23 cellular contexts compared by ENCODE assay signal in genomic region chr2:170339753-170340692, GRCh38.
DNase-seq lines count a peak whose midpoint lies in the region; ATAC-seq, FAIRE-seq and TF ChIP-seq lines count a peak whose summit lies in the region.
"Had no signal": no experiment of that assay in that cellular context is flagged by ENCODE, and none has a peak within 500 bp of the region (broad histone marks: within the 10 kb centered on the region; RNA-seq: fewer than 3 reads in every experiment).

No MANE protein-coding gene starts in this region.

- no peaks in the 10 kb centered on the region for H3K79me2 ChIP-seq in HepG2 (ENCODE audit: insufficient read depth, low read length)

- ATAC-seq in HepG2 (no peak), right lobe of liver (no peak), HG03469 (IDR thresholded peaks at IDR 0.05; ENCODE audit: unreplicated experiment) (no peak)
- ATAC-seq: esophagus mucosa, gastroesophageal sphincter, left lobe of liver had no signal

- H3K27ac ChIP-seq in HepG2 (ENCODE audit: extremely low read length, insufficient read depth, low read length) (no peak overlapping the region), right lobe of liver (no peak overlapping the region), dorsolateral prefrontal cortex (no peak overlapping the region)
- H3K27ac ChIP-seq: gastroesophageal sphincter, GM23248, suprapubic skin, vagina had no signal

- no TSS peak for BruUV-seq in HepG2 (replicated peaks; lab: Mats Ljungman, UMichigan)

- POLR2A ChIA-PET in HepG2 (lab: Yijun Ruan, JAX) = no interaction called here

- no peak for TF ChIP-seq RAD21 in HepG2 (CRISPR knock-in tag; IDR thresholded peaks at IDR 0.05)

- H3K36me3 ChIP-seq in HepG2 (replicated peaks in 1 of 2; ENCODE audit: control insufficient read depth in 1 of 2, insufficient read depth in 2 of 2, low read length in 2 of 2) (no peaks in the 10 kb centered on the region), right lobe of liver (no peaks in the 10 kb centered on the region), bronchial epithelial cell (ENCODE audit: control insufficient read depth, insufficient read depth, low read length) (no peaks in the 10 kb centered on the region)
- H3K36me3 ChIP-seq: gastroesophageal sphincter, suprapubic skin, vagina had no signal

- intact Hi-C loops in HepG2 (cut with micrococcal nuclease; ENCODE audit: unreplicated experiment) = no loop called here
- intact Hi-C loops in right lobe of liver (cut with DNase I) = no loop called here
- intact Hi-C loops in dorsolateral prefrontal cortex (cut with DNase I) = no loop called here

- H3K4me2 ChIP-seq in HepG2 (ENCODE audit: low read depth, low read length) = no peak overlapping the region

- TF ChIP-seq CTCF in HepG2 (CRISPR knock-in tag; IDR thresholded peaks at IDR 0.05) (no peak), right lobe of liver (IDR thresholded peaks at IDR 0.05) (no peak), bronchial epithelial cell (IDR thresholded peaks at IDR 0.05; ENCODE audit: insufficient read depth, low read length, severe bottlenecking) (no peak), dorsolateral prefrontal cortex (IDR thresholded peaks at IDR 0.05 in 54 of 56, conservative IDR thresholded peaks at IDR 0.05 in 2 of 56; ENCODE audit: low read depth in 1 of 56, partially characterized antibody in 56 of 56) (no peak)

- WGBS in HepG2 (ENCODE audit: low lambda C conversion rate) = under 1% methylated on average over 5 of the region's 5 CpGs
- 49% methylated on average over 5 of the region's 5 CpGs for WGBS in right lobe of liver (ENCODE audit: insufficient coverage, low coverage, low lambda C conversion rate, missing lambda C conversion rate)

- no peak overlapping the region for H3K4me3 ChIP-seq in HepG2 (replicated peaks in 1 of 3; ENCODE audit: insufficient read depth in 1 of 3, low read depth in 2 of 3, low read length in 3 of 3)
- H3K4me3 ChIP-seq in right lobe of liver = no peak overlapping the region
- no peak overlapping the region for H3K4me3 ChIP-seq in bronchial epithelial cell (ENCODE audit: low read depth, low read length)
- no peak overlapping the region for H3K4me3 ChIP-seq in dorsolateral prefrontal cortex
- H3K4me3 ChIP-seq: gastroesophageal sphincter, GM23248, suprapubic skin, vagina had no signal

- no peaks in the 10 kb centered on the region for H4K20me1 ChIP-seq in HepG2 (ENCODE audit: insufficient read depth, low read length)

- DNase-seq in HepG2 (ENCODE audit: low spot score) (no peak), right lobe of liver (no peak), NCI-H748 (lab: John Stamatoyannopoulos, UW; ENCODE audit: unreplicated experiment) (peak; percentile 78), bronchial epithelial cell (ENCODE audit: low read depth) (peak; percentile 20), dorsolateral prefrontal cortex (no peak), KBM-7 (no peak)
- no peak for DNase-seq in activated CD4-positive, alpha-beta T cell treated with anti-CD3 and anti-CD28 coated beads, Interleukin-2, amount 50 U/mL, for 4 hours
- DNase-seq: activated CD4-positive, alpha-beta T cell treated with anti-CD3 and anti-CD28 coated beads, Interleukin-2, amount 10 ng/mL, durations not matched to agents 24 days and 14 days; activated CD8-positive, alpha-beta memory T cell treated with anti-CD3 and anti-CD28 coated beads, Interleukin-2, amount 50 U/mL, for 48 hours; amygdala; caudate nucleus; DMS79 treated with DMSO at 0.1 percent for 48 hours; GM23248; NCI-H1105 treated with DMSO at 0.1 percent for 48 hours; NCI-H2171 treated with DMSO at 0.1 percent for 48 hours; stimulated activated CD4-positive, alpha-beta T cell treated with anti-CD3 and anti-CD28 coated beads, Interleukin-12 subunit alpha, Interleukin-12 subunit beta, amount 100 ng/mL, for 4 hours; stimulated activated CD8-positive, alpha-beta memory T cell treated with anti-CD3 and anti-CD28 coated beads, Interleukin-4, amount 100 ng/mL, for 48 hours had no signal

- CTCF ChIA-PET in HepG2 (lab: Yijun Ruan, JAX; ENCODE audit: low intra/inter-chr PET ratio, low total read pairs) = no interaction called here

- H3K27me3 ChIP-seq in HepG2 (ENCODE audit: control insufficient read depth in 1 of 2, insufficient read depth in 2 of 2, low read length in 2 of 2) (peaks cover 0 to 3% of the 10 kb centered on the region in 2 experiments; a peak in 2 of 5 replicates), right lobe of liver (no peaks in the 10 kb centered on the region), bronchial epithelial cell (ENCODE audit: control insufficient read depth, insufficient read depth, low read length) (no peaks in the 10 kb centered on the region), dorsolateral prefrontal cortex (peaks cover 0 to 16% (median 0%) of the 10 kb centered on the region in 45 donors)
- H3K27me3 ChIP-seq: vagina had no signal

- H3K4me1 ChIP-seq in HepG2 (ENCODE audit: insufficient read depth, low read length) = no peaks in the 10 kb centered on the region
- H3K4me1 ChIP-seq in right lobe of liver = no peaks in the 10 kb centered on the region
- H3K4me1 ChIP-seq: gastroesophageal sphincter, suprapubic skin, vagina had no signal

- peak; percentile 37 for FAIRE-seq in HepG2 (lab: Jason Lieb, UNC)
- no peak for FAIRE-seq in bronchial epithelial cell (lab: Jason Lieb, UNC)

- H3K9ac ChIP-seq in HepG2 (ENCODE audit: insufficient read depth, low read depth, low read length) = no peak overlapping the region
- H3K9ac ChIP-seq: GM23248 had no signal

- H3K9me3 ChIP-seq in HepG2 (ENCODE audit: low read length) (no peaks in the 10 kb centered on the region), right lobe of liver (no peaks in the 10 kb centered on the region)
- H3K9me3 ChIP-seq: gastroesophageal sphincter, suprapubic skin, vagina had no signal

- H2AFZ ChIP-seq in HepG2 (ENCODE audit: low read length) = no peak overlapping the region
- H2AFZ ChIP-seq: GM23248 had no signal

- in situ Hi-C loops in HepG2 (cut with HindIII; ENCODE audit: extremely low pct_ligation_motif_present, low pct_unique_long_range_greater_than_20kb) = no loop called here
- in situ Hi-C loops in KBM-7 (cut with MboI; ENCODE audit: low pct_unique_long_range_greater_than_20kb, low sequenced_read_pairs) = no loop called here

- TF ChIP-seq POLR2A in HepG2 (IDR thresholded peaks at IDR 0.05; ENCODE audit: insufficient read depth in 1 of 2, low read depth in 2 of 2, low read length in 2 of 2) (no peak), right lobe of liver (IDR thresholded peaks at IDR 0.05) (no peak)

- TF ChIP-seq EP300 in HepG2 (IDR thresholded peaks at IDR 0.05; ENCODE audit: low read depth in 2 of 2, low read length in 2 of 2) = no peak
- TF ChIP-seq EP300 in HepG2 (CRISPR knock-in tag; IDR thresholded peaks at IDR 0.05; ENCODE audit: borderline replicate concordance) = no peak

TF ChIP-seq in HepG2, 621 proteins besides CTCF, POLR2A, EP300 and RAD21 (continues in another document):
- no peak for TF ChIP-seq ZFP41 (CRISPR knock-in tag; IDR thresholded peaks at IDR 0.05; ENCODE audit: borderline replicate concordance)
- no peak for TF ChIP-seq ZNF362 (CRISPR knock-in tag; IDR thresholded peaks at IDR 0.05; ENCODE audit: borderline replicate concordance)
- TF ChIP-seq TAF1 (CRISPR knock-in tag; IDR thresholded peaks at IDR 0.05) = no peak
- TF ChIP-seq, protein P1, sequence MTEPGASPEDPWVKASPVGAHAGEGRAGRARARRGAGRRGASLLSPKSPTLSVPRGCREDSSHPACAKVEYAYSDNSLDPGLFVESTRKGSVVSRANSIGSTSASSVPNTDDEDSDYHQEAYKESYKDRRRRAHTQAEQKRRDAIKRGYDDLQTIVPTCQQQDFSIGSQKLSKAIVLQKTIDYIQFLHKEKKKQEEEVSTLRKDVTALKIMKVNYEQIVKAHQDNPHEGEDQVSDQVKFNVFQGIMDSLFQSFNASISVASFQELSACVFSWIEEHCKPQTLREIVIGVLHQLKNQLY (CRISPR knock-in tag; IDR thresholded peaks at IDR 0.05) = no peak
- TF ChIP-seq ESRRA (CRISPR knock-in tag; IDR thresholded peaks at IDR 0.05; ENCODE audit: low read depth) = no peak
- TF ChIP-seq DPF2 (CRISPR knock-in tag; IDR thresholded peaks at IDR 0.05; ENCODE audit: borderline replicate concordance, low read depth) = no peak
- TF ChIP-seq ZBTB25 (CRISPR knock-in tag; IDR thresholded peaks at IDR 0.05) = no peak
- no peak for TF ChIP-seq ZNF589 (CRISPR knock-in tag; conservative IDR thresholded peaks at IDR 0.05)
- TF ChIP-seq, protein P2, sequence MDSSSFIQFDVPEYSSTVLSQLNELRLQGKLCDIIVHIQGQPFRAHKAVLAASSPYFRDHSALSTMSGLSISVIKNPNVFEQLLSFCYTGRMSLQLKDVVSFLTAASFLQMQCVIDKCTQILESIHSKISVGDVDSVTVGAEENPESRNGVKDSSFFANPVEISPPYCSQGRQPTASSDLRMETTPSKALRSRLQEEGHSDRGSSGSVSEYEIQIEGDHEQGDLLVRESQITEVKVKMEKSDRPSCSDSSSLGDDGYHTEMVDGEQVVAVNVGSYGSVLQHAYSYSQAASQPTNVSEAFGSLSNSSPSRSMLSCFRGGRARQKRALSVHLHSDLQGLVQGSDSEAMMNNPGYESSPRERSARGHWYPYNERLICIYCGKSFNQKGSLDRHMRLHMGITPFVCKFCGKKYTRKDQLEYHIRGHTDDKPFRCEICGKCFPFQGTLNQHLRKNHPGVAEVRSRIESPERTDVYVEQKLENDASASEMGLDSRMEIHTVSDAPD (CRISPR knock-in tag; IDR thresholded peaks at IDR 0.05) = no peak
- no peak for TF ChIP-seq AKAP8 (CRISPR knock-in tag; IDR thresholded peaks at IDR 0.05)
- no peak for TF ChIP-seq MXI1 (IDR thresholded peaks at IDR 0.05; ENCODE audit: borderline replicate concordance, low read depth, low read length)

Comparison
In these comparisons a context has a peak if more than half of its experiments do, and no peak if none do; other contexts are left out.
1. DNase-seq: peak in NCI-H748 (single experiment) and bronchial epithelial cell (single experiment); none in HepG2 (single experiment), right lobe of liver (0 of 3), activated CD4-positive, alpha-beta T cell treated with anti-CD3 and anti-CD28 coated beads, Interleukin-2, amount 50 U/mL, for 4 hours (0 of 2), dorsolateral prefrontal cortex (0 of 10) and KBM-7 (single experiment).